In the genomic region with DNA sequence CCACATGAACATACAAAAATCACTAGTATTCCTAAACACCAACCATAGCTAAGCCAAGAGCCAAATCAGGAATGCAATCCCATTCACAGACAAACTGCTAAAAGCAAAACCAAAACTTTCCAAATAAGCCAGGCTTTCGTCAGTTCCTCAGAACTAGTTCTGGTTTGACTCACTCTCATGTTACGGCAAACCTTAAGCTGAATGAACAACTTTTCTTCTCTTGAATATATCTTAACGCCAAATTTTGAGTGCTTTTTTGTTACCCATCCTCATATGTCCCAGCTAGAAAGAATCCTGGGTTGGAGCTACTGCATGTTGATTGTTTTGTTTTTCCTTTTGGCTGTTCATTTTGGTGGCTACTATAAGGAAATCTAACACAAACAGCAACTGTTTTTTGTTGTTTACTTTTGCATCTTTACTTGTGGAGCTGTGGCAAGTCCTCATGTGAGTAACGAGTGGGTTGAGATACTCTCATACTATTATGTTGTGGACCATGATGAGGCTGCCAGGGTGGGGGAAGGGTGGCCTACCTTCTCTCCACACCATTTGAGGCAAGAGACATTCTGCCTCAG, we compare ENCODE assay signal across 8 cellular contexts. TPM values are rescaled to one million over a fixed set of nuclear protein-coding genes. Genes with fewer than 3 reads are reported as not detected.
DNase-seq lines count a peak whose midpoint lies in the region; ATAC-seq and TF ChIP-seq lines count a peak whose summit lies in the region.

A gene (plus strand): TSS at position 172 of the 572 bp plus-strand sequence. CDS start 12,016 bp downstream, outside the sequence.

- H3K36me3 ChIP-seq in skeletal muscle satellite cell (ENCODE audit: insufficient read depth, low read length), result no peaks in the 10 kb centered on the region

- H3K9me3 ChIP-seq in skeletal muscle satellite cell (replicated peaks; ENCODE audit: low read length), result no peaks in the 10 kb centered on the region

- peaks cover 47% of the 10 kb centered on the region for H3K4me1 ChIP-seq in skeletal muscle satellite cell (ENCODE audit: control insufficient read depth, insufficient read depth, low read length)

- H3K27ac Mint-ChIP-seq in activated CD4-positive, alpha-beta T cell treated with anti-CD3 and anti-CD28 coated beads, Interleukin-2, amount 10 ng/mL, durations not matched to agents 24 days and 14 days, result peak within 1 kb of the TSS; percentile 96

- no peaks in the 10 kb centered on the region for H3K27me3 ChIP-seq in skeletal muscle satellite cell (ENCODE audit: control insufficient read depth, insufficient read depth, low read length)

- peaks cover 19% of the 10 kb centered on the region for H3K9me3 Mint-ChIP-seq in activated CD4-positive, alpha-beta T cell treated with anti-CD3 and anti-CD28 coated beads, Interleukin-2, amount 10 ng/mL, durations not matched to agents 24 days and 14 days

- peaks cover 53% of the 10 kb centered on the region for H3K4me1 Mint-ChIP-seq in activated CD4-positive, alpha-beta T cell treated with anti-CD3 and anti-CD28 coated beads, Interleukin-2, amount 10 ng/mL, durations not matched to agents 24 days and 14 days

- no peak for TF ChIP-seq CTCF in fibroblast of the aortic adventitia (IDR thresholded peaks at IDR 0.05; ENCODE audit: insufficient read depth, low read length)

- peak; percentile 66 for DNase-seq in stimulated activated naive CD4-positive, alpha-beta T cell treated with Interleukin-2 at 50 U/mL for 16 hours (lab: John Stamatoyannopoulos, UW)
- DNase-seq in stimulated activated naive CD4-positive, alpha-beta T cell (lab: John Stamatoyannopoulos, UW), result no peak
- DNase-seq in activated CD4-positive, alpha-beta T cell treated with anti-CD3 and anti-CD28 coated beads, Interleukin-2, amount 10 ng/mL, durations not matched to agents 24 days and 14 days, result peak; percentile 83
- peak; percentile 87 for DNase-seq in fibroblast of the aortic adventitia (ENCODE audit: low read depth)
- no peak for DNase-seq in C1 segment of cervical spinal cord (lab: John Stamatoyannopoulos, UW)
- no peak for DNase-seq in amygdala (lab: John Stamatoyannopoulos, UW)

- peak; percentile 44 for ATAC-seq in HG03064 (IDR thresholded peaks at IDR 0.05; ENCODE audit: low read depth, unreplicated experiment)

- H3K4me3 ChIP-seq in fibroblast of the aortic adventitia (ENCODE audit: low read depth, low read length) (peak within 1 kb of the TSS; percentile 65), skeletal muscle satellite cell (ENCODE audit: low read length) (peak within 1 kb of the TSS; percentile 63)

- H3K4me3 Mint-ChIP-seq in activated CD4-positive, alpha-beta T cell treated with anti-CD3 and anti-CD28 coated beads, Interleukin-2, amount 10 ng/mL, durations not matched to agents 24 days and 14 days, result peak within 1 kb of the TSS; percentile 85

- intact Hi-C loops in activated CD4-positive, alpha-beta T cell treated with anti-CD3 and anti-CD28 coated beads, Interleukin-2, amount 10 ng/mL, durations not matched to agents 24 days and 14 days (cut with micrococcal nuclease), result loop anchor here (1.0 kb wide), 8 partner anchors 8 to 677 kb away; a partner anchor contains a TSS

- H3K27me3 Mint-ChIP-seq in activated CD4-positive, alpha-beta T cell treated with anti-CD3 and anti-CD28 coated beads, Interleukin-2, amount 10 ng/mL, durations not matched to agents 24 days and 14 days, result peaks cover 2% of the 10 kb centered on the region

- H3K4me2 ChIP-seq in skeletal muscle satellite cell (ENCODE audit: low read length), result peak within 1 kb of the TSS; percentile 71

- peak within 1 kb of the TSS; percentile 84 for H3K9ac ChIP-seq in skeletal muscle satellite cell (ENCODE audit: low read depth, low read length)

- H3K36me3 Mint-ChIP-seq in activated CD4-positive, alpha-beta T cell treated with anti-CD3 and anti-CD28 coated beads, Interleukin-2, amount 10 ng/mL, durations not matched to agents 24 days and 14 days (ENCODE audit: low read depth), result peaks cover 18% of the 10 kb centered on the region

RNA-seq across cellular contexts. Expression of the gene that starts here (rescaled TPM):
- total RNA-seq in activated CD4-positive, alpha-beta T cell treated with anti-CD3 and anti-CD28 coated beads, Interleukin-2, amount 10 ng/mL, durations not matched to agents 24 days and 14 days, result 1.3 and 1.5 TPM in 2 replicates
- total RNA-seq in fibroblast of the aortic adventitia (ENCODE audit: low replicate concordance), result 4.1 and 10.9 TPM in 2 replicates
- 9.2 and 10.4 TPM in 2 replicates for total RNA-seq in skeletal muscle satellite cell (2012; rRNA removed)

Comparison
In these comparisons a context has a peak if more than half of its experiments do, and no peak if none do; other contexts are left out.
1. DNase-seq: peak in stimulated activated naive CD4-positive, alpha-beta T cell treated with Interleukin-2 at 50 U/mL for 16 hours (single experiment), activated CD4-positive, alpha-beta T cell treated with anti-CD3 and anti-CD28 coated beads, Interleukin-2, amount 10 ng/mL, durations not matched to agents 24 days and 14 days (single experiment) and fibroblast of the aortic adventitia (single experiment); none in stimulated activated naive CD4-positive, alpha-beta T cell (0 of 6), C1 segment of cervical spinal cord (0 of 14) and amygdala (0 of 56).